ENCODE assay signal across 7 cellular contexts in the genomic region with DNA sequence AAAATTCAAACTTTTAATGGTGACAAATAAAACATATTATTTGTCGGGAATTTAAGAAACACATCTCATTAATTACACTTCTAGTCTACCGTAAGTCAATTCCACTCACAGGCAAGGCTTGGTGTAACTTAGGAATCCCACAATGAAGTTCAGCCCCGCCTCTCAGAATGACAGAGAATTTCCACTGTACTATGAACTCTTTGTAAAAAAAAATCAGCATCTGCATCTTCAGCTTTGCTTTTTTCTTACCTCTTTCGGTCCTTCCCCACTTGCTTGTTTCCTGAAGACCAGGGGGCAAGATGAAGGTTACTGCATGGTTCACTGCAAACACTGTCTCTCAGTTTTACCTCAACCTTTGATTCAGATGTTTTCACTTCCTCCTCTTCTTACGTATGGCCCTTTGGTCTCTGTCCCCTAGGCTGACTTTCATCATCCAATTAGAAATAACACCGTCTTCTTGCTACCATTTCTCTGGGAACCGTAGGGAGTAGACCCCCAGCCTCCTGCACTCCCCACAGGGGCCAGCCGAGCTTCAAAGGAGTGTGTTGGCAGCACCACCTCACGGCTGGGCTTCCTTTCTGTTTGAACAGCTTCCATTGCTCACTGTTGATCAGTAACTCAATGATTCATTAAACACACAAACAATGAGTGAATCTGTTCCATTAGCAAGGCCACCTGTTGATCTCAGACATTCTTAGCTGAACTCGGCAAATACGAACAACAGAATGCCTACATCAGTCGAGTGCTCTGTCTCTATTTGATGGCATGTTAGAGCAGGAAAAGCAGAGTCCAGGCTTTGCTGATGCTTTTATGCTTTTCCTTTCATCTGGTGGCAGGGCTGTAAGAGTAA.
A peak's percentile ranks its signal among the peaks of the same experiment; 100 is the strongest.
DNase-seq lines count a peak whose midpoint lies in the region; ATAC-seq, FAIRE-seq and TF ChIP-seq lines count a peak whose summit lies in the region.

No MANE protein-coding gene starts in this region.

- TF ChIP-seq POLR2A in GM18951 (IDR thresholded peaks at IDR 0.05; ENCODE audit: extremely low read depth, insufficient read depth, insufficient read length) (peak; percentile 33), H1 (IDR thresholded peaks at IDR 0.05; ENCODE audit: control extremely low read depth in 1 of 2, low read depth in 2 of 2, low read length in 2 of 2) (no peak), transverse colon (IDR thresholded peaks at IDR 0.05) (no peak)

- TF ChIP-seq EP300 in H1 (IDR thresholded peaks at IDR 0.05; ENCODE audit: borderline replicate concordance in 1 of 2, low read depth in 2 of 2, low read length in 2 of 2) (no peak), transverse colon (IDR thresholded peaks at IDR 0.05; ENCODE audit: low read depth) (no peak)

- H3K4me1 ChIP-seq in H1 (replicated peaks in 1 of 4; ENCODE audit: control insufficient read depth in 3 of 4, insufficient read depth in 4 of 4, low read length in 3 of 4) = no peaks in the 10 kb centered on the region
- H3K4me1 ChIP-seq in transverse colon = peaks cover 0 to 14% (median 5%) of the 10 kb centered on the region in 4 donors

- H3K4me3 ChIP-seq in H1 (ENCODE audit: extremely low read depth in 1 of 4, insufficient read depth in 2 of 4, low read depth in 3 of 4, low read length in 4 of 4) (no peak overlapping the region), transverse colon (peak overlapping the region in 1 of 4 donors; percentile 7), WERI-Rb-1 (ENCODE audit: low read depth, low read length) (no peak overlapping the region)

- intact Hi-C loops in transverse colon (cut with DNase I; ENCODE audit: low total_unique reads) = no loop called here

- H4K20me1 ChIP-seq in H1 (replicated peaks in 1 of 2; ENCODE audit: control insufficient read depth in 1 of 2, insufficient read depth in 2 of 2, low read length in 2 of 2) = no peaks in the 10 kb centered on the region

- in situ Hi-C loops in GM18951 (cut with MboI; ENCODE audit: low sequenced_read_pairs, unreplicated experiment) (no loop called here), transverse colon (cut with MboI; ENCODE audit: low pct_ligation_motif_present in 1 of 4, low pct_unique_long_range_greater_than_20kb in 1 of 4, low sequenced_read_pairs in 3 of 4) (no loop called here)

- POLR2A ChIA-PET in H1 (lab: Charles Lee; ENCODE audit: partially characterized antibody) = no interaction called here

- DNase-seq in NCI-H1930 (lab: John Stamatoyannopoulos, UW) (peak; percentile 51 to 55), H1 (ENCODE audit: low read depth in 1 of 2, low spot score in 2 of 2) (no peak), transverse colon (peak; percentile 13), WERI-Rb-1 (no peak), inferior parietal cortex (ENCODE audit: extremely low spot score) (no peak)

- H3K4ac ChIP-seq in H1 (replicated peaks; ENCODE audit: insufficient read length, low read depth, low read length) = no peak overlapping the region

- H3K9me3 ChIP-seq in H1 (ENCODE audit: insufficient read depth in 2 of 2, low read depth in 1 of 2, low read length in 1 of 2) (no peaks in the 10 kb centered on the region), transverse colon (no peaks in the 10 kb centered on the region), WERI-Rb-1 (ENCODE audit: severe bottlenecking) (no peaks in the 10 kb centered on the region)

- no peak overlapping the region for H3K18ac ChIP-seq in H1 (ENCODE audit: extremely low read depth, low read length)

- H2BK15ac ChIP-seq in H1 (ENCODE audit: low read length) = no peak overlapping the region

- H3K79me1 ChIP-seq in H1 (ENCODE audit: low read depth, low read length) = no peaks in the 10 kb centered on the region

- H2BK20ac ChIP-seq in H1 (ENCODE audit: low read length) = no peak overlapping the region

- H2BK120ac ChIP-seq in H1 (replicated peaks; ENCODE audit: low read depth, low read length) = no peak overlapping the region

- no peak overlapping the region for H4K5ac ChIP-seq in H1 (ENCODE audit: insufficient read length, low read depth, low read length)

- no peak overlapping the region for H3K23ac ChIP-seq in H1 (ENCODE audit: insufficient read length)

- no peak overlapping the region for H4K8ac ChIP-seq in H1 (ENCODE audit: extremely low read depth, insufficient read depth, low read length)

- peak; percentile 97 for ATAC-seq in HG02852 (IDR thresholded peaks at IDR 0.05; ENCODE audit: unreplicated experiment)

- no peak for FAIRE-seq in H1 (lab: Jason Lieb, UNC)

- H3K4me2 ChIP-seq in H1 (ENCODE audit: insufficient read depth in 1 of 2, low read depth in 2 of 2, low read length in 2 of 2) = no peak overlapping the region

- H3K27ac ChIP-seq in H1 (ENCODE audit: low read depth, low read length) (no peak overlapping the region), transverse colon (peak overlapping the region in 3 of 4 donors; percentile 31 to 65 (median 46)), WERI-Rb-1 (no peak overlapping the region)

- H2BK12ac ChIP-seq in H1 (ENCODE audit: low read depth, low read length) = no peak overlapping the region

- H3K14ac ChIP-seq in H1 (ENCODE audit: insufficient read length) = no peak overlapping the region

- H3K9ac ChIP-seq in H1 (replicated peaks in 1 of 4; ENCODE audit: extremely low read depth in 1 of 4, low read depth in 3 of 4, low read length in 3 of 4) = no peak overlapping the region

- H3K27me3 ChIP-seq in H1 (replicated peaks in 1 of 4; ENCODE audit: control insufficient read depth in 3 of 4, extremely low read depth in 1 of 4, insufficient read depth in 3 of 4, low read length in 3 of 4) (no peaks in the 10 kb centered on the region), transverse colon (no peaks in the 10 kb centered on the region), WERI-Rb-1 (ENCODE audit: insufficient read depth, low read depth, severe bottlenecking) (peaks cover 60% of the 10 kb centered on the region)

- no peak overlapping the region for H2BK5ac ChIP-seq in H1 (ENCODE audit: low read depth, low read length)

- H3K79me2 ChIP-seq in H1 (ENCODE audit: control insufficient read depth in 1 of 2, insufficient read depth in 2 of 2, low read length in 2 of 2) = no peaks in the 10 kb centered on the region

- H2AFZ ChIP-seq in H1 (ENCODE audit: low read length) = 0 out of 2 replicates have a peak overlapping the region, but pooled peaks have one; percentile 26

- WGBS in H1 (ENCODE audit: extremely low coverage in 1 of 2, insufficient coverage in 1 of 2, insufficient read length in 1 of 2, insufficient replicate concordance in 2 of 2, low coverage in 1 of 2, low lambda C conversion rate in 2 of 2, missing lambda C conversion rate in 1 of 2), 2 experiments = 84% methylated on average over 12 of the region's 12 CpGs; no CpG with 5 or more reads in 1 of the 2 experiments
- 22 to 42% methylated on average over 10 to 12 of the region's 12 CpGs for WGBS in transverse colon (ENCODE audit: low coverage in 1 of 2), 2 donors

- H3K23me2 ChIP-seq in H1 (ENCODE audit: low read depth, low read length) = no peaks in the 10 kb centered on the region; the same call in 1 of the 2 replicates

- H3K36me3 ChIP-seq in H1 (ENCODE audit: control insufficient read depth in 2 of 4, insufficient read depth in 4 of 4, low read length in 3 of 4) (no peaks in the 10 kb centered on the region), transverse colon (no peaks in the 10 kb centered on the region), WERI-Rb-1 (no peaks in the 10 kb centered on the region)

- no peak for TF ChIP-seq RAD21 in H1 (IDR thresholded peaks at IDR 0.05 in 1 of 2, conservative IDR thresholded peaks at IDR 0.05 in 1 of 2; ENCODE audit: low read depth in 2 of 2, low read length in 2 of 2)

- no peak overlapping the region for H2AK5ac ChIP-seq in H1 (ENCODE audit: low read depth, low read length)

- H3K56ac ChIP-seq in H1 (replicated peaks; ENCODE audit: insufficient read length, low read depth, low read length) = no peak overlapping the region

- no peak for TF ChIP-seq CTCF in H1 (IDR thresholded peaks at IDR 0.05; ENCODE audit: control extremely low read depth in 1 of 3, insufficient read depth in 1 of 3, low read depth in 1 of 3, low read length in 3 of 3)
- TF ChIP-seq CTCF in transverse colon (IDR thresholded peaks at IDR 0.05) = no peak
- no peak for TF ChIP-seq CTCF in WERI-Rb-1 (IDR thresholded peaks at IDR 0.05; ENCODE audit: low read depth, low read length)

- no peak overlapping the region for H4K91ac ChIP-seq in H1 (replicated peaks; ENCODE audit: insufficient read length, low read length)

- CTCF ChIA-PET in H1 (lab: Charles Lee; ENCODE audit: partially characterized antibody) = interaction anchor here (0.8 to 1.6 kb wide), 5 partner anchors 12 to 76 kb away, joined by 3 to 4 read pairs (median 3); no protein-coding TSS in a partner anchor

TF ChIP-seq in H1, 55 proteins besides CTCF, POLR2A, EP300 and RAD21:
- no peak for TF ChIP-seq NANOG (IDR thresholded peaks at IDR 0.05; ENCODE audit: insufficient read depth, low read depth, low read length, poor library complexity, severe bottlenecking)
- TF ChIP-seq TCF12 (IDR thresholded peaks at IDR 0.05; ENCODE audit: low read depth, low read length) = no peak
- no peak for TF ChIP-seq CBX5 (IDR thresholded peaks at IDR 0.05; ENCODE audit: low read depth, low read length)
- TF ChIP-seq SRF (IDR thresholded peaks at IDR 0.05; ENCODE audit: low read depth, low read length) = no peak
- TF ChIP-seq CTBP2 (IDR thresholded peaks at IDR 0.05; ENCODE audit: borderline replicate concordance, insufficient read depth, insufficient read length, low read length) = no peak
- TF ChIP-seq USF2 (IDR thresholded peaks at IDR 0.05; ENCODE audit: low read length) = no peak

Comparison
In these comparisons a context has a peak if more than half of its experiments do, and no peak if none do; other contexts are left out.
1. DNase-seq: peak in NCI-H1930 (2 of 2) and transverse colon (single experiment); none in H1 (0 of 2), WERI-Rb-1 (single experiment) and inferior parietal cortex (single experiment).
2. H3K27ac ChIP-seq: peak in transverse colon (3 of 4); none in H1 (single experiment) and WERI-Rb-1 (single experiment).